Comparison of ENCODE assay signal across 17 cellular contexts in the genomic region with DNA sequence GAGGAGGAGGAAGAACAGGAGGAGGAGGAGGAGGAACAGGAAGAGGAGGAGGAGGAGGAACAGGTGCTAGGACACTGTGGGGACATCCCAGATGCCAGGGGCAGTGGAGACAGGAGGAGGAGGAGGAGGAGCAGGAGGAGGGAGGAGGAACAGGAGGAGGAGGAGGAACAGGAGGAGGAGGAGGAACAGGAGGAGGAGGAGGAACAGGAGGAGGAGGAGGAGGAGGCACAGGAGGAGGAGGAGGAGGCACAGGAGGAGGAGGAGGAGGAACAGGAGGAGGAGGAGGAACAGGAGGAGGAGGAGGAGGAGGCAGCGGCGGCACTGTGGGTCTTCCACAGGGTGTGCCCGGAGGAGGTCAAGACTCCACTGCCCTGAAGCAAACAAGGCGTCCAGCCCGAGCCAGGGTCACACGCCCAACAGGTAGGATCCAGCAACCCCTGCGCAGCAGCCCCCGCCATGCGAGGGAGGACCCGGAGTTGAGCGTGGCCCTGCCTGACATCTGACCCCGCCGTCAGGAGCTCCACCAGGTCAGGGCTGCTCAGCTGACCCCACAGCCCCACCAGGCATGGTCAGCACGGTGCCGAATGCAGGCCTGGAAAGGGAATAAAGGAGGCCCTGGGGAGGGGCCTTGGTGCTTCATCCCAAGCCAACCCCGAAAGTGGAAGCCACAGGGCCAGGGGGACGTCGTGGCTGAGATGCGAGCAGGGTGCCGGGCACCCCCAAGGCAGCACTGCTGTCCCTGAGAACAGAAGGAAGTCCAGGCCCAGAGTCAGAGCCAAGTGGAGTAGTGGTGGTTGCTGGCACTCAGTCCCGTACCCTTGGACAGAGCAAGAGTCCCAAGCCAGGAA. TPM values are rescaled to one million over a fixed set of nuclear protein-coding genes. Genes with fewer than 3 reads are reported as not detected.
DNase-seq lines count a peak whose midpoint lies in the region; ATAC-seq and TF ChIP-seq lines count a peak whose summit lies in the region.
"Had no signal": no experiment of that assay in that cellular context is flagged by ENCODE, and none has a peak within 500 bp of the region (broad histone marks: within the 10 kb centered on the region; RNA-seq: fewer than 3 reads in every experiment).

No MANE protein-coding gene starts in this region.

- in situ Hi-C loops in KBM-7 (cut with MboI; ENCODE audit: low pct_unique_long_range_greater_than_20kb, low sequenced_read_pairs): no loop called here

- no peaks in the 10 kb centered on the region for H3K36me3 Mint-ChIP-seq in WTC11
- no peaks in the 10 kb centered on the region for H3K36me3 Mint-ChIP-seq in T-helper 2 cell treated with Interferon-gamma antibody and Interleukin-4, amounts not matched to agents 5 μg/mL and 100 μg/mL, for 36 hours (ENCODE audit: low read depth)

- TF ChIP-seq CTCF in HEK293 (tag by site-specific recombination; IDR thresholded peaks at IDR 0.05) (no peak), WTC11 (IDR thresholded peaks at IDR 0.05) (no peak), spleen (IDR thresholded peaks at IDR 0.05 in 8 of 11, conservative IDR thresholded peaks at IDR 0.05 in 3 of 11) (no peak)

- H3K9me3 ChIP-seq in HEK293 (ENCODE audit: control insufficient read depth, insufficient read depth, low read depth, low read length) (no peaks in the 10 kb centered on the region), spleen (no peaks in the 10 kb centered on the region)
- H3K9me3 ChIP-seq: tibial nerve had no signal

- CTCF ChIA-PET in HEK293 (lab: Yijun Ruan, JAX): no interaction called here
- CTCF ChIA-PET in WTC11 (lab: Charles Lee): interaction anchor here (1.8 kb wide), 1 partner anchor 51 kb away, joined by 9 read pairs; no protein-coding TSS in a partner anchor

- ATAC-seq in WTC11: no peak
- peak; percentile 44 for ATAC-seq in left colon
- ATAC-seq: activated CD8-positive, alpha-beta T cell treated with anti-CD3 and anti-CD28 coated beads, Interleukin-2, amount 10 ng/mL, durations not matched to agents 7 days and 5 days had no signal

- POLR2A ChIA-PET in HEK293 (lab: Yijun Ruan, JAX) (no interaction called here), WTC11 (lab: Charles Lee) (no interaction called here)

- H3K27ac ChIP-seq in HEK293 (ENCODE audit: extremely low read depth, low read depth, low read length) (no peak overlapping the region), spleen (peak overlapping the region in 6 of 8 donors; percentile 41 to 86 (median 66))
- H3K27ac ChIP-seq: WERI-Rb-1 had no signal

- 63 to 81% (median 72%) methylated on average over 15 to 21 of the region's 21 CpGs for WGBS in spleen, 5 donors

- peaks cover 17% of the 10 kb centered on the region for H3K4me1 Mint-ChIP-seq in WTC11
- no peaks in the 10 kb centered on the region for H3K4me1 Mint-ChIP-seq in T-helper 2 cell treated with Interferon-gamma antibody and Interleukin-4, amounts not matched to agents 5 μg/mL and 100 μg/mL, for 36 hours (ENCODE audit: low read depth)

- H3K9me3 Mint-ChIP-seq in WTC11: no peaks in the 10 kb centered on the region
- H3K9me3 Mint-ChIP-seq in T-helper 2 cell treated with Interferon-gamma antibody and Interleukin-4, amounts not matched to agents 5 μg/mL and 100 μg/mL, for 36 hours: no peaks in the 10 kb centered on the region
- H3K9me3 Mint-ChIP-seq: IgD-negative memory B cell had no signal

- intact Hi-C loops in left colon (cut with DNase I, micrococcal nuclease): no loop called here
- intact Hi-C loops in spleen (cut with DNase I; ENCODE audit: low total_unique reads): no loop called here

- peaks cover 0 to 5% of the 10 kb centered on the region in 2 experiments; a peak in 1 of 3 replicates for H3K36me3 ChIP-seq in HEK293 (ENCODE audit: control insufficient read depth in 2 of 2, insufficient read depth in 1 of 2, low read length in 2 of 2)
- H3K36me3 ChIP-seq in spleen: peaks cover 0 to 48% (median 15%) of the 10 kb centered on the region in 6 donors

- TF ChIP-seq POLR2A in spleen (IDR thresholded peaks at IDR 0.05): no peak

- 0 out of 2 replicates have a peak, but pooled peaks cover 2% of the 10 kb centered on the region for H3K4me1 ChIP-seq in HEK293 (ENCODE audit: control insufficient read depth, insufficient read depth, low read length)
- peaks cover 26 to 87% (median 75%) of the 10 kb centered on the region in 6 donors for H3K4me1 ChIP-seq in spleen

- H3K4me3 ChIP-seq in HEK293 (ENCODE audit: low read depth, low read length) (no peak overlapping the region), spleen (peak overlapping the region in 2 of 8 donors; percentile 2 to 48)
- H3K4me3 ChIP-seq: tibial nerve had no signal

- DNase-seq in WTC11 (ENCODE audit: low spot score) (peak; percentile 13), left colon (no peak), spleen (peak; percentile 82), KBM-7 (no peak), GM03348 (ENCODE audit: low spot score) (no peak)
- no peak for DNase-seq in T-helper 2 cell treated with Interferon-gamma antibody and Interleukin-4, amounts not matched to agents 5 μg/mL and 100 μg/mL, for 36 hours (ENCODE audit: low spot score)
- DNase-seq: activated CD8-positive, alpha-beta T cell treated with anti-CD3 and anti-CD28 coated beads, Interleukin-2, amount 10 ng/mL, durations not matched to agents 7 days and 5 days; amygdala; DMS79 treated with DMSO at 0.1 percent for 48 hours; foreskin melanocyte; NCI-H774; stimulated activated CD4-positive, alpha-beta T cell treated with anti-CD3 and anti-CD28 coated beads, Interleukin-4, amount 100 ng/mL, for 4 hours; WERI-Rb-1 had no signal

- H3K27ac Mint-ChIP-seq in WTC11: no peak overlapping the region
- H3K27ac Mint-ChIP-seq in T-helper 2 cell treated with Interferon-gamma antibody and Interleukin-4, amounts not matched to agents 5 μg/mL and 100 μg/mL, for 36 hours: no peak overlapping the region
- H3K27ac Mint-ChIP-seq: activated CD8-positive, alpha-beta T cell treated with anti-CD3 and anti-CD28 coated beads, Interleukin-2, amount 10 ng/mL, durations not matched to agents 7 days and 5 days; CD4-positive, CD25-positive, alpha-beta regulatory T cell; IgD-negative memory B cell had no signal

- no peak overlapping the region for H3K4me3 Mint-ChIP-seq in WTC11
- no peak overlapping the region for H3K4me3 Mint-ChIP-seq in T-helper 2 cell treated with Interferon-gamma antibody and Interleukin-4, amounts not matched to agents 5 μg/mL and 100 μg/mL, for 36 hours
- H3K4me3 Mint-ChIP-seq: activated CD8-positive, alpha-beta T cell treated with anti-CD3 and anti-CD28 coated beads, Interleukin-2, amount 10 ng/mL, durations not matched to agents 7 days and 5 days; CD4-positive, CD25-positive, alpha-beta regulatory T cell; IgD-negative memory B cell had no signal

- no peaks in the 10 kb centered on the region for H3K27me3 ChIP-seq in spleen (replicated peaks in 1 of 7)
- H3K27me3 ChIP-seq: tibial nerve had no signal

- H3K27me3 Mint-ChIP-seq in WTC11 (ENCODE audit: low read depth): no peaks in the 10 kb centered on the region
- no peaks in the 10 kb centered on the region for H3K27me3 Mint-ChIP-seq in T-helper 2 cell treated with Interferon-gamma antibody and Interleukin-4, amounts not matched to agents 5 μg/mL and 100 μg/mL, for 36 hours (ENCODE audit: low read depth)
- H3K27me3 Mint-ChIP-seq: CD4-positive, CD25-positive, alpha-beta regulatory T cell; IgD-negative memory B cell had no signal

TF ChIP-seq in HEK293, 187 proteins besides CTCF, POLR2A, EP300 and RAD21 (continues in another document):
- TF ChIP-seq ZNF10 (tag by site-specific recombination; IDR thresholded peaks at IDR 0.05): no peak
- TF ChIP-seq, protein P1, sequence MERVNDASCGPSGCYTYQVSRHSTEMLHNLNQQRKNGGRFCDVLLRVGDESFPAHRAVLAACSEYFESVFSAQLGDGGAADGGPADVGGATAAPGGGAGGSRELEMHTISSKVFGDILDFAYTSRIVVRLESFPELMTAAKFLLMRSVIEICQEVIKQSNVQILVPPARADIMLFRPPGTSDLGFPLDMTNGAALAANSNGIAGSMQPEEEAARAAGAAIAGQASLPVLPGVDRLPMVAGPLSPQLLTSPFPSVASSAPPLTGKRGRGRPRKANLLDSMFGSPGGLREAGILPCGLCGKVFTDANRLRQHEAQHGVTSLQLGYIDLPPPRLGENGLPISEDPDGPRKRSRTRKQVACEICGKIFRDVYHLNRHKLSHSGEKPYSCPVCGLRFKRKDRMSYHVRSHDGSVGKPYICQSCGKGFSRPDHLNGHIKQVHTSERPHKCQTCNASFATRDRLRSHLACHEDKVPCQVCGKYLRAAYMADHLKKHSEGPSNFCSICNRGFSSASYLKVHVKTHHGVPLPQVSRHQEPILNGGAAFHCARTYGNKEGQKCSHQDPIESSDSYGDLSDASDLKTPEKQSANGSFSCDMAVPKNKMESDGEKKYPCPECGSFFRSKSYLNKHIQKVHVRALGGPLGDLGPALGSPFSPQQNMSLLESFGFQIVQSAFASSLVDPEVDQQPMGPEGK (tag by site-specific recombination; IDR thresholded peaks at IDR 0.05): 0 out of 2 replicates have a peak, but pooled peaks have one; percentile 15

TF ChIP-seq in WTC11, 78 proteins besides CTCF, POLR2A, EP300 and RAD21 (continues in another document):
- peak; percentile 49 for TF ChIP-seq ZNF263 (CRISPR knock-in tag; IDR thresholded peaks at IDR 0.05; ENCODE audit: low read depth)
- no peak for TF ChIP-seq ETV6 (CRISPR knock-in tag; IDR thresholded peaks at IDR 0.05)
- TF ChIP-seq ZNF416 (CRISPR knock-in tag; IDR thresholded peaks at IDR 0.05): no peak
- TF ChIP-seq SMAD4 (CRISPR knock-in tag; IDR thresholded peaks at IDR 0.05): no peak
- TF ChIP-seq, protein P2, sequence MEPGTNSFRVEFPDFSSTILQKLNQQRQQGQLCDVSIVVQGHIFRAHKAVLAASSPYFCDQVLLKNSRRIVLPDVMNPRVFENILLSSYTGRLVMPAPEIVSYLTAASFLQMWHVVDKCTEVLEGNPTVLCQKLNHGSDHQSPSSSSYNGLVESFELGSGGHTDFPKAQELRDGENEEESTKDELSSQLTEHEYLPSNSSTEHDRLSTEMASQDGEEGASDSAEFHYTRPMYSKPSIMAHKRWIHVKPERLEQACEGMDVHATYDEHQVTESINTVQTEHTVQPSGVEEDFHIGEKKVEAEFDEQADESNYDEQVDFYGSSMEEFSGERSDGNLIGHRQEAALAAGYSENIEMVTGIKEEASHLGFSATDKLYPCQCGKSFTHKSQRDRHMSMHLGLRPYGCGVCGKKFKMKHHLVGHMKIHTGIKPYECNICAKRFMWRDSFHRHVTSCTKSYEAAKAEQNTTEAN (CRISPR knock-in tag; IDR thresholded peaks at IDR 0.05): no peak
- TF ChIP-seq GTF2I (CRISPR knock-in tag; conservative IDR thresholded peaks at IDR 0.05): no peak

RNA-seq across cellular contexts. Expression of a gene that starts 9.2 kb away (rescaled TPM):
- total RNA-seq in WTC11 (2021) (40.7 to 57.3 TPM (median 48.0 TPM) in 3 replicates), left colon (10 to 100 TPM; 58.6 to 71.9 TPM), spleen (100 to 1,000 TPM in 5 of 7 donors, 10 to 100 TPM in 2; 51.7 to 230 (median 168) TPM)
- polyA plus RNA-seq in spleen: 10 to 100 TPM; 16.2 to 62.0 (median 29.8) TPM

RNA-seq across cellular contexts. Expression of a gene that starts 40.7 kb away (rescaled TPM):
- total RNA-seq in WTC11 (2021) (106 to 112 TPM (median 106 TPM) in 3 replicates), left colon (10 to 100 TPM; 71.8 to 91.8 TPM), spleen (10 to 100 TPM; 52.1 to 85.0 (median 75.3) TPM)
- 100 to 1,000 TPM in 1 of 3 donors, 10 to 100 TPM in 2; 44.0 to 107 (median 46.7) TPM for polyA plus RNA-seq in spleen

Comparison
In these comparisons a context has a peak if more than half of its experiments do, and no peak if none do; other contexts are left out.
1. DNase-seq: peak in WTC11 (single experiment) and spleen (single experiment); none in left colon (0 of 2), T-helper 2 cell treated with Interferon-gamma antibody and Interleukin-4, amounts not matched to agents 5 μg/mL and 100 μg/mL, for 36 hours (single experiment), KBM-7 (single experiment) and GM03348 (single experiment).